In genomic region chr1:101164776-101165175, GRCh38 we compare ENCODE assay signal across 32 cellular contexts.
"Had no signal": no experiment of that assay in that cellular context is flagged by ENCODE, and none has a peak within 500 bp of the region (broad histone marks: within the 10 kb centered on the region; RNA-seq: fewer than 3 reads in every experiment).

No MANE protein-coding gene starts in this region.

- H3K27ac Mint-ChIP-seq: activated CD4-positive, alpha-beta T cell treated with anti-CD3 and anti-CD28 coated beads, Interleukin-2, amount 10 ng/mL, durations not matched to agents 24 days and 14 days; activated CD8-positive, alpha-beta T cell treated with anti-CD3 and anti-CD28 coated beads for 36 hours; activated naive CD8-positive, alpha-beta T cell treated with anti-CD3 and anti-CD28 coated beads, Interleukin-2, amount 10 ng/mL, durations not matched to agents 7 days and 5 days; activated T-cell treated with anti-CD3 and anti-CD28 coated beads, Interleukin-2, amount 50 U/mL, for 72 hours; activated T-helper 17 cell treated with anti-CD3 and anti-CD28 coated beads, Interleukin-2, amount 50 U/mL, for 72 hours; T-helper 1 cell treated with Interleukin-12 subunit alpha and Interleukin-12 subunit beta and Interleukin-4 antibody, amounts not matched to agents 30 μg/mL and 1 μg/mL, for 36 hours; T-helper 2 cell treated with Interferon-gamma antibody and Interleukin-4, amounts not matched to agents 5 μg/mL and 100 μg/mL, for 36 hours had no signal

- H3K4me3 Mint-ChIP-seq: activated CD4-positive, alpha-beta T cell treated with anti-CD3 and anti-CD28 coated beads, Interleukin-2, amount 10 ng/mL, durations not matched to agents 24 days and 14 days; activated CD8-positive, alpha-beta T cell treated with anti-CD3 and anti-CD28 coated beads for 36 hours; activated naive CD8-positive, alpha-beta T cell treated with anti-CD3 and anti-CD28 coated beads, Interleukin-2, amount 10 ng/mL, durations not matched to agents 7 days and 5 days; activated T-cell treated with anti-CD3 and anti-CD28 coated beads, Interleukin-2, amount 50 U/mL, for 72 hours; activated T-helper 17 cell treated with anti-CD3 and anti-CD28 coated beads, Interleukin-2, amount 50 U/mL, for 72 hours; T-helper 1 cell treated with Interleukin-12 subunit alpha and Interleukin-12 subunit beta and Interleukin-4 antibody, amounts not matched to agents 30 μg/mL and 1 μg/mL, for 36 hours; T-helper 2 cell treated with Interferon-gamma antibody and Interleukin-4, amounts not matched to agents 5 μg/mL and 100 μg/mL, for 36 hours had no signal

- H3K9me3 Mint-ChIP-seq: activated CD8-positive, alpha-beta T cell treated with anti-CD3 and anti-CD28 coated beads for 36 hours had no signal

- DNase-seq: activated CD4-positive, alpha-beta T cell treated with anti-CD3 and anti-CD28 coated beads, Interleukin-2, amount 10 ng/mL, durations not matched to agents 24 days and 14 days; activated CD4-positive, alpha-beta T cell treated with anti-CD3 and anti-CD28 coated beads, Interleukin-2, amount 50 U/mL, for 4 hours; activated CD8-positive, alpha-beta T cell treated with anti-CD3 and anti-CD28 coated beads for 36 hours; activated effector memory CD4-positive, alpha-beta T cell treated with anti-CD3 and anti-CD28 coated beads, Interleukin-2, amount 50 U/mL, for 16 hours; activated naive CD4-positive, alpha-beta T cell; activated naive CD4-positive, alpha-beta T cell treated with anti-CD3 and anti-CD28 coated beads, Interleukin-2, amount 50 U/mL, for 16 hours; activated naive CD8-positive, alpha-beta T cell treated with anti-CD3 and anti-CD28 coated beads, Interleukin-2, amount 10 ng/mL, durations not matched to agents 7 days and 5 days; activated T-cell treated with anti-CD3 and anti-CD28 coated beads, Interleukin-2, amount 50 U/mL, for 1 hour; activated T-cell treated with anti-CD3 and anti-CD28 coated beads, Interleukin-2, amount 50 U/mL, for 72 hours; adrenal gland; body of pancreas; central memory CD4-positive, alpha-beta T cell; NCI-H1092 treated with DMSO at 0.1 percent for 48 hours; NCI-H1417; NCI-H187 treated with DMSO at 0.1 percent for 48 hours; NCI-H2081; NCI-H2171 treated with DMSO at 0.1 percent for 48 hours; NCI-H2227 treated with DMSO at 0.1 percent for 48 hours; NCI-H446 treated with DMSO at 0.1 percent for 48 hours; NCI-H524; NCI-H69; NK-92 treated with Interleukin-12 subunit alpha and Interleukin-12 subunit beta, amount 100 ng/mL, for 24 hours; PC-3; Peyer's patch; RPMI8226; SHP77 treated with DMSO at 0.1 percent for 48 hours; SK-N-SH had no signal

- ATAC-seq: activated CD8-positive, alpha-beta T cell treated with anti-CD3 and anti-CD28 coated beads for 36 hours; activated T-cell treated with anti-CD3 and anti-CD28 coated beads, Interleukin-2, amount 50 U/mL, for 72 hours; activated T-helper 17 cell treated with anti-CD3 and anti-CD28 coated beads, Interleukin-2, amount 50 U/mL, for 72 hours; body of pancreas; PC-3 had no signal

- H3K27me3 Mint-ChIP-seq: activated CD4-positive, alpha-beta T cell treated with anti-CD3 and anti-CD28 coated beads, Interleukin-2, amount 10 ng/mL, durations not matched to agents 24 days and 14 days; activated CD8-positive, alpha-beta T cell treated with anti-CD3 and anti-CD28 coated beads for 36 hours; activated T-helper 17 cell treated with anti-CD3 and anti-CD28 coated beads, Interleukin-2, amount 50 U/mL, for 72 hours had no signal

- FAIRE-seq: astrocyte, TTC549 had no signal
